26 cellular contexts compared by ENCODE assay signal in genomic region chr3:164514576-164514975, GRCh38.
"Had no signal": no experiment of that assay in that cellular context is flagged by ENCODE, and none has a peak within 500 bp of the region (broad histone marks: within the 10 kb centered on the region; RNA-seq: fewer than 3 reads in every experiment).

No MANE protein-coding gene starts in this region.

- H3K4me1 Mint-ChIP-seq: naive B cell; natural killer cell; nephron progenitor cell; neural progenitor cell; stimulated activated naive B cell treated with anti-CD40 and anti-IgM and Interleukin-4, amounts not matched to agents 10 μg/mL and 1 μg/mL and 100 μg/mL, for 72 hours had no signal

- H3K9ac ChIP-seq: neural progenitor cell had no signal

- H3K4me1 ChIP-seq: left lung, lower lobe of right lung, neural progenitor cell, prostate gland, stomach, testis, transverse colon, uterus had no signal

- DNase-seq: head of caudate nucleus; hippocampal formation; left colon; lower lobe of right lung; mammary epithelial cell; mesenchymal stem cell; naive B cell; natural killer cell; nephron progenitor cell; ovary; retina; small intestine; stimulated activated CD4-positive, alpha-beta T cell treated with anti-CD3 and anti-CD28 coated beads, Interleukin-1b, Interleukin-23, amount 100 ng/mL, for 48 hours; stimulated activated CD4-positive, alpha-beta T cell treated with anti-CD3 and anti-CD28 coated beads, Interleukin-2, amount 100 ng/mL, for 48 hours; stimulated activated CD4-positive, alpha-beta T cell treated with anti-CD3 and anti-CD28 coated beads, Interleukin-4, amount 100 ng/mL, for 4 hours; stimulated activated CD8-positive, alpha-beta memory T cell treated with anti-CD3 and anti-CD28 coated beads, Interleukin-4, amount 100 ng/mL, for 48 hours; stimulated activated naive B cell treated with anti-CD40 and anti-IgM and Interleukin-4, amounts not matched to agents 10 μg/mL and 1 μg/mL and 100 μg/mL, for 72 hours; stimulated activated naive CD8-positive, alpha-beta T cell treated with anti-CD3 and anti-CD28 coated beads, Interleukin-15, Interleukin-2, amounts not matched to agents 100 U/mL and 50 U/mL, for 24 hours; stomach; testis; thyroid gland; transverse colon; uterus had no signal

- H3K27me3 ChIP-seq: left lung, neural progenitor cell, ovary, stomach, testis, thyroid gland, transverse colon, uterus had no signal

- H3K27ac ChIP-seq: left lung, lower lobe of right lung, neural progenitor cell, ovary, prostate gland, stomach, testis, thyroid gland, transverse colon, uterus had no signal

- H3K36me3 ChIP-seq: left lung, lower lobe of right lung, neural progenitor cell, ovary, prostate gland, stomach, thyroid gland, transverse colon, uterus had no signal

- H2AFZ ChIP-seq: neural progenitor cell had no signal

- H3K4me2 ChIP-seq: neural progenitor cell had no signal

- H3K27me3 Mint-ChIP-seq: naive B cell; stimulated activated naive B cell treated with anti-CD40 and anti-IgM and Interleukin-4, amounts not matched to agents 10 μg/mL and 1 μg/mL and 100 μg/mL, for 72 hours had no signal

- H3K27ac Mint-ChIP-seq: naive B cell; natural killer cell; nephron progenitor cell; neural progenitor cell; stimulated activated naive B cell treated with anti-CD40 and anti-IgM and Interleukin-4, amounts not matched to agents 10 μg/mL and 1 μg/mL and 100 μg/mL, for 72 hours had no signal

- H3K4me3 Mint-ChIP-seq: naive B cell; natural killer cell; nephron progenitor cell; neural progenitor cell; stimulated activated naive B cell treated with anti-CD40 and anti-IgM and Interleukin-4, amounts not matched to agents 10 μg/mL and 1 μg/mL and 100 μg/mL, for 72 hours had no signal

- H3K36me3 Mint-ChIP-seq: naive B cell; neural progenitor cell; stimulated activated naive B cell treated with anti-CD40 and anti-IgM and Interleukin-4, amounts not matched to agents 10 μg/mL and 1 μg/mL and 100 μg/mL, for 72 hours had no signal

- H3K9me3 ChIP-seq: ovary, prostate gland, testis, thyroid gland, transverse colon, uterus had no signal

- H3K4me3 ChIP-seq: left lung, lower lobe of right lung, neural progenitor cell, ovary, prostate gland, stomach, testis, thyroid gland, transverse colon, uterus had no signal
